ENCODE assay signal across 9 cellular contexts in genomic region chr22:24727218-24727851, GRCh38. TPM values are rescaled to one million over a fixed set of nuclear protein-coding genes. Genes with fewer than 3 reads are reported as not detected.
DNase-seq lines count a peak whose midpoint lies in the region; ATAC-seq and TF ChIP-seq lines count a peak whose summit lies in the region.
"Had no signal": no experiment of that assay in that cellular context is flagged by ENCODE, and none has a peak within 500 bp of the region (broad histone marks: within the 10 kb centered on the region; RNA-seq: fewer than 3 reads in every experiment).

No MANE protein-coding gene starts in this region.

- no peaks in the 10 kb centered on the region for H3K36me3 ChIP-seq in brain microvascular endothelial cell (replicated peaks)
- no peaks in the 10 kb centered on the region for H3K36me3 ChIP-seq in neuronal stem cell (replicated peaks in 1 of 2; ENCODE audit: control insufficient read depth in 2 of 2, insufficient read depth in 2 of 2, low read length in 2 of 2)

- H3K4me3 Mint-ChIP-seq in nephron = peak overlapping the region in 2 of 3 experiments; percentile 3 to 39
- no peak overlapping the region for H3K4me3 Mint-ChIP-seq in activated CD4-positive, alpha-beta memory T cell treated with anti-CD3 and anti-CD28 coated beads for 36 hours
- H3K4me3 Mint-ChIP-seq: activated CD8-positive, alpha-beta T cell treated with anti-CD3 and anti-CD28 coated beads, Interleukin-2, amount 10 ng/mL, durations not matched to agents 7 days and 5 days had no signal

- no peaks in the 10 kb centered on the region for H3K9me3 ChIP-seq in neuronal stem cell (replicated peaks in 1 of 2; ENCODE audit: control insufficient read depth in 2 of 2, insufficient read depth in 1 of 2, low read depth in 1 of 2, low read length in 2 of 2)

- no peaks in the 10 kb centered on the region for H3K9me3 Mint-ChIP-seq in nephron
- no peaks in the 10 kb centered on the region for H3K9me3 Mint-ChIP-seq in activated CD4-positive, alpha-beta memory T cell treated with anti-CD3 and anti-CD28 coated beads for 36 hours

- POLR2A ChIA-PET in activated CD4-positive, alpha-beta memory T cell treated with anti-CD3 and anti-CD28 coated beads for 36 hours (lab: Charles Lee) = no interaction called here

- H3K4me1 Mint-ChIP-seq in nephron = peaks cover 62% of the 10 kb centered on the region
- no peaks in the 10 kb centered on the region for H3K4me1 Mint-ChIP-seq in activated CD4-positive, alpha-beta memory T cell treated with anti-CD3 and anti-CD28 coated beads for 36 hours (ENCODE audit: low read depth)

- H3K27me3 ChIP-seq in brain microvascular endothelial cell (replicated peaks) = no peaks in the 10 kb centered on the region
- no peaks in the 10 kb centered on the region for H3K27me3 ChIP-seq in neuronal stem cell (ENCODE audit: control insufficient read depth in 3 of 3, insufficient read depth in 3 of 3, low read depth in 1 of 3, low read length in 3 of 3)

- peak overlapping the region; percentile 94 to 97 (median 95) for H3K27ac Mint-ChIP-seq in nephron
- H3K27ac Mint-ChIP-seq in activated CD4-positive, alpha-beta memory T cell treated with anti-CD3 and anti-CD28 coated beads for 36 hours = no peak overlapping the region
- H3K27ac Mint-ChIP-seq: activated CD8-positive, alpha-beta T cell treated with anti-CD3 and anti-CD28 coated beads, Interleukin-2, amount 10 ng/mL, durations not matched to agents 7 days and 5 days had no signal

- H3K4me1 ChIP-seq in neuronal stem cell (ENCODE audit: control insufficient read depth in 2 of 2, insufficient read depth in 1 of 2, low read depth in 1 of 2, low read length in 2 of 2) = peaks cover 2 to 12% of the 10 kb centered on the region in 2 donors

- no peaks in the 10 kb centered on the region for H3K79me1 ChIP-seq in neuronal stem cell (ENCODE audit: low read depth, low read length)

- H3K4me3 ChIP-seq in brain microvascular endothelial cell (ENCODE audit: low read depth, low read length) = no peak overlapping the region
- H3K4me3 ChIP-seq in neuronal stem cell (ENCODE audit: low read length in 2 of 2) = no peak overlapping the region

- no peak overlapping the region for H2AK5ac ChIP-seq in neuronal stem cell (ENCODE audit: low read depth, low read length)

- CTCF ChIA-PET in activated CD4-positive, alpha-beta memory T cell treated with anti-CD3 and anti-CD28 coated beads for 36 hours (lab: Charles Lee) = interaction anchor here (0.9 to 1.1 kb wide), 2 partner anchors 32 to 123 kb away, joined by 3 read pairs; no protein-coding TSS in a partner anchor

- no peak overlapping the region for H3K27ac ChIP-seq in brain microvascular endothelial cell
- no peak overlapping the region for H3K27ac ChIP-seq in neuronal stem cell (replicated peaks; ENCODE audit: low read length)

- no peak overlapping the region for H2BK5ac ChIP-seq in neuronal stem cell (ENCODE audit: low read length)

- H3K23ac ChIP-seq in neuronal stem cell (ENCODE audit: low read depth, low read length, poor library complexity) = no peak overlapping the region

- H2BK120ac ChIP-seq in neuronal stem cell (ENCODE audit: low read depth, low read length) = no peak overlapping the region

- in situ Hi-C loops in brain microvascular endothelial cell (cut with HindIII; ENCODE audit: low pct_ligation_motif_present, low sequenced_read_pairs) = no loop called here

- no peak overlapping the region for H4K91ac ChIP-seq in neuronal stem cell (ENCODE audit: low read depth, low read length, poor library complexity)

- no peaks in the 10 kb centered on the region for H3K36me3 Mint-ChIP-seq in nephron (ENCODE audit: low read depth)
- no peaks in the 10 kb centered on the region for H3K36me3 Mint-ChIP-seq in activated CD4-positive, alpha-beta memory T cell treated with anti-CD3 and anti-CD28 coated beads for 36 hours

- TF ChIP-seq CTCF in brain microvascular endothelial cell (IDR thresholded peaks at IDR 0.05; ENCODE audit: low read depth, low read length, missing control alignments) (no peak), nephron (IDR thresholded peaks at IDR 0.05; ENCODE audit: unreplicated experiment in 3 of 3) (no peak)

- H4K8ac ChIP-seq in neuronal stem cell (ENCODE audit: low read depth, low read length) = no peak overlapping the region

- H3K9ac ChIP-seq in neuronal stem cell (ENCODE audit: low read depth, low read length, poor library complexity) = no peak overlapping the region

- H2BK15ac ChIP-seq in neuronal stem cell (ENCODE audit: low read length) = no peak overlapping the region

- intact Hi-C loops in activated CD4-positive, alpha-beta memory T cell treated with anti-CD3 and anti-CD28 coated beads for 36 hours (cut with micrococcal nuclease) = no loop called here

- no CpG with 5 or more reads among the region's 4 CpGs for WGBS in neuronal stem cell (ENCODE audit: extremely low coverage in 2 of 2, insufficient read length in 2 of 2, insufficient replicate concordance in 1 of 2), 2 donors

- H3K4ac ChIP-seq in neuronal stem cell (ENCODE audit: low read length) = no peak overlapping the region

- H3K27me3 Mint-ChIP-seq in nephron (ENCODE audit: low read depth) = no peaks in the 10 kb centered on the region
- peaks cover 17% of the 10 kb centered on the region for H3K27me3 Mint-ChIP-seq in activated CD4-positive, alpha-beta memory T cell treated with anti-CD3 and anti-CD28 coated beads for 36 hours

- DNase-seq in DMS79 (lab: John Stamatoyannopoulos, UW) = peak; percentile 38
- DNase-seq in NCI-H2029 (lab: John Stamatoyannopoulos, UW) = peak; percentile 58
- peak; percentile 94 for DNase-seq in brain microvascular endothelial cell
- no peak for DNase-seq in neuronal stem cell (ENCODE audit: low spot score)
- DNase-seq in activated CD4-positive, alpha-beta memory T cell treated with anti-CD3 and anti-CD28 coated beads for 36 hours = no peak
- no peak for DNase-seq in activated CD8-positive, alpha-beta memory T cell treated with anti-CD3 and anti-CD28 coated beads for 24 hours
- DNase-seq: activated CD8-positive, alpha-beta T cell treated with anti-CD3 and anti-CD28 coated beads, Interleukin-2, amount 10 ng/mL, durations not matched to agents 7 days and 5 days had no signal

- H2AFZ ChIP-seq in neuronal stem cell (ENCODE audit: low read length) = no peak overlapping the region

- no peak overlapping the region for H3K4me2 ChIP-seq in neuronal stem cell (ENCODE audit: insufficient read depth, low read length, poor library complexity, severe bottlenecking)

- H3K18ac ChIP-seq in neuronal stem cell (ENCODE audit: low read length) = no peak overlapping the region

- H2BK12ac ChIP-seq in neuronal stem cell (ENCODE audit: low read length) = no peak overlapping the region

- ATAC-seq in HG03039 (IDR thresholded peaks at IDR 0.05; ENCODE audit: unreplicated experiment) = no peak
- ATAC-seq: activated CD8-positive, alpha-beta T cell treated with anti-CD3 and anti-CD28 coated beads, Interleukin-2, amount 10 ng/mL, durations not matched to agents 7 days and 5 days had no signal

- no peak overlapping the region for H3K14ac ChIP-seq in neuronal stem cell (ENCODE audit: low read length)

RNA-seq across cellular contexts. Expression of gene PIWIL3, which starts 47.2 kb away (rescaled TPM):
- polyA plus RNA-seq in neuronal stem cell (2013, experiment 1 of 2) = not detected
- polyA plus RNA-seq in neuronal stem cell (2013, experiment 2 of 2) = not detected
- not detected for total RNA-seq in activated CD4-positive, alpha-beta memory T cell treated with anti-CD3 and anti-CD28 coated beads for 36 hours
- total RNA-seq: activated CD8-positive, alpha-beta T cell treated with anti-CD3 and anti-CD28 coated beads, Interleukin-2, amount 10 ng/mL, durations not matched to agents 7 days and 5 days had no signal

Comparison
In these comparisons a context has a peak if more than half of its experiments do, and no peak if none do; other contexts are left out.
1. DNase-seq: peak in DMS79 (single experiment), NCI-H2029 (single experiment) and brain microvascular endothelial cell (single experiment); none in neuronal stem cell (single experiment), activated CD4-positive, alpha-beta memory T cell treated with anti-CD3 and anti-CD28 coated beads for 36 hours (single experiment) and activated CD8-positive, alpha-beta memory T cell treated with anti-CD3 and anti-CD28 coated beads for 24 hours (single experiment).